ENCODE assay signal across 8 cellular contexts in genomic region chr18:31206787-31207381, GRCh38. TPM values are rescaled to one million over a fixed set of nuclear protein-coding genes. Genes with fewer than 3 reads are reported as not detected.
DNase-seq lines count a peak whose midpoint lies in the region; ATAC-seq and TF ChIP-seq lines count a peak whose summit lies in the region.

No MANE protein-coding gene starts in this region.

- H3K4me1 ChIP-seq in BE2C (no peaks in the 10 kb centered on the region), PC-9 (replicated peaks; ENCODE audit: insufficient read depth) (peaks cover 26% of the 10 kb centered on the region), MM.1S (ENCODE audit: low read length) (no peaks in the 10 kb centered on the region)

- no TSS peak for BruUV-seq in PC-9 (replicated peaks; lab: Mats Ljungman, UMichigan)

- no peaks in the 10 kb centered on the region for H3K9me2 ChIP-seq in PC-9 (ENCODE audit: insufficient read depth)
- H3K9me2 ChIP-seq in MM.1S (replicated peaks; ENCODE audit: insufficient read depth, low read length), result no peaks in the 10 kb centered on the region

- H3K4me3 ChIP-seq in BE2C (ENCODE audit: low read depth, low read length) (no peak overlapping the region), PC-9 (no peak overlapping the region; the same call in 1 of the 2 replicates), fibroblast of pulmonary artery (replicated peaks; ENCODE audit: low read depth, low read length) (no peak overlapping the region), MM.1S (ENCODE audit: low read length) (no peak overlapping the region)

- H2AFZ ChIP-seq in PC-9 (no peak overlapping the region), MM.1S (ENCODE audit: low read length) (no peak overlapping the region)

- H3K9me3 ChIP-seq in BE2C (no peaks in the 10 kb centered on the region), PC-9 (ENCODE audit: insufficient read depth, low read depth) (no peaks in the 10 kb centered on the region), MM.1S (replicated peaks; ENCODE audit: insufficient read depth, low read length) (no peaks in the 10 kb centered on the region)

- intact Hi-C loops in PC-9 (cut with micrococcal nuclease; ENCODE audit: unreplicated experiment), result loop anchor here (2.0 kb wide), 2 partner anchors 36 to 68 kb away; no protein-coding TSS in a partner anchor

- H4K20me1 ChIP-seq in PC-9 (ENCODE audit: insufficient read depth), result no peaks in the 10 kb centered on the region
- no peaks in the 10 kb centered on the region for H4K20me1 ChIP-seq in MM.1S (ENCODE audit: insufficient read depth, low read length)

- POLR2A ChIA-PET in PC-9 (lab: Charles Lee; ENCODE audit: unreplicated experiment), result no interaction called here

- H3K79me2 ChIP-seq in PC-9 (ENCODE audit: low read depth), result no peaks in the 10 kb centered on the region
- no peaks in the 10 kb centered on the region for H3K79me2 ChIP-seq in MM.1S (ENCODE audit: low read length)

- H3K9ac ChIP-seq in MM.1S (ENCODE audit: low read length), result no peak overlapping the region

- H3K27ac ChIP-seq in PC-9 (peak overlapping the region; percentile 48), MM.1S (ENCODE audit: low read length) (no peak overlapping the region)

- H3F3A ChIP-seq in PC-9 (ENCODE audit: insufficient read depth, low read depth), result peaks cover 17% of the 10 kb centered on the region; the same call in 1 of the 2 replicates
- no peaks in the 10 kb centered on the region for H3F3A ChIP-seq in MM.1S (ENCODE audit: insufficient read depth, low read length)

- no peak for TF ChIP-seq CTCF in BE2C (IDR thresholded peaks at IDR 0.05; ENCODE audit: low read depth, low read length)
- peak; percentile 46; the same call in 1 of the 2 replicates for TF ChIP-seq CTCF in PC-9 (conservative IDR thresholded peaks at IDR 0.05)
- TF ChIP-seq CTCF in fibroblast of pulmonary artery (IDR thresholded peaks at IDR 0.05; ENCODE audit: low read length, missing control alignments), result no peak
- TF ChIP-seq CTCF in MM.1S (IDR thresholded peaks at IDR 0.05; ENCODE audit: low read length), result no peak

- H3K4me2 ChIP-seq in PC-9, result peak overlapping the region; percentile 53
- H3K4me2 ChIP-seq in MM.1S (ENCODE audit: low read depth, low read length), result no peak overlapping the region

- H3K27me3 ChIP-seq in BE2C (no peaks in the 10 kb centered on the region), PC-9 (ENCODE audit: insufficient read depth, low read depth) (no peaks in the 10 kb centered on the region), MM.1S (replicated peaks; ENCODE audit: insufficient read depth, low read length) (no peaks in the 10 kb centered on the region)

- H3K36me3 ChIP-seq in BE2C (no peaks in the 10 kb centered on the region), PC-9 (ENCODE audit: low read depth) (no peaks in the 10 kb centered on the region), MM.1S (replicated peaks; ENCODE audit: insufficient read depth, low read length) (no peaks in the 10 kb centered on the region)

- DNase-seq in BE2C, result peak; percentile 7
- peak; percentile 78 to 87 for DNase-seq in PC-9
- peak; percentile 3 for DNase-seq in fibroblast of pulmonary artery (ENCODE audit: low read depth)
- DNase-seq in renal cortical epithelial cell (ENCODE audit: low read depth), result peak; percentile 95
- no peak for DNase-seq in MM.1S
- no peak for DNase-seq in DMS114 treated with DMSO at 0.1 percent for 48 hours (lab: John Stamatoyannopoulos, UW; ENCODE audit: unreplicated experiment)

- ATAC-seq in GM19328 (IDR thresholded peaks at IDR 0.05; ENCODE audit: unreplicated experiment), result peak; percentile 93
- ATAC-seq in HG03139 (IDR thresholded peaks at IDR 0.05; ENCODE audit: unreplicated experiment), result peak; percentile 88

- CTCF ChIA-PET in PC-9 (lab: Charles Lee), result no interaction called here

RNA-seq across cellular contexts. Expression of gene DSC1, which starts 44.2 kb away (rescaled TPM):
- polyA plus RNA-seq in BE2C (2012; ENCODE audit: insufficient read depth, insufficient read length, low read depth), result not detected
- 0.09 and 0.10 TPM in 2 replicates for total RNA-seq in PC-9 (2021)
- total RNA-seq in renal cortical epithelial cell, result not detected in 2 replicates

Comparison
In these comparisons a context has a peak if more than half of its experiments do, and no peak if none do; other contexts are left out.
1. DNase-seq: peak in BE2C (single experiment), PC-9 (2 of 2), fibroblast of pulmonary artery (single experiment) and renal cortical epithelial cell (single experiment); none in MM.1S (single experiment) and DMS114 treated with DMSO at 0.1 percent for 48 hours (single experiment).